Comparison of ENCODE assay signal across 8 cellular contexts in genomic region chr7:4738711-4739527, GRCh38. TPM values are rescaled to one million over a fixed set of nuclear protein-coding genes. Genes with fewer than 3 reads are reported as not detected.
DNase-seq lines count a peak whose midpoint lies in the region; ATAC-seq, FAIRE-seq and TF ChIP-seq lines count a peak whose summit lies in the region.

No MANE protein-coding gene starts in this region.

- H3K9me3 ChIP-seq in Peyer's patch (no peaks in the 10 kb centered on the region), kidney (ENCODE audit: control insufficient read depth in 1 of 2, low read length in 2 of 2) (no peaks in the 10 kb centered on the region)

- no peaks in the 10 kb centered on the region for H3K27me3 ChIP-seq in Peyer's patch

- peaks cover 52% of the 10 kb centered on the region for H3K4me1 Mint-ChIP-seq in brain
- peaks cover 79% of the 10 kb centered on the region for H3K4me1 Mint-ChIP-seq in stimulated activated naive CD8-positive, alpha-beta T cell treated with anti-CD3 and anti-CD28 coated beads, Interleukin-15, Interleukin-2, amounts not matched to agents 100 ng/mL and 50 ng/mL, for 24 hours (ENCODE audit: low read depth)

- H3K4me3 Mint-ChIP-seq in brain = peak overlapping the region in 3 of 5 experiments; percentile 47 to 77 (median 76)
- peak overlapping the region; percentile 60 for H3K4me3 Mint-ChIP-seq in stimulated activated naive CD8-positive, alpha-beta T cell treated with anti-CD3 and anti-CD28 coated beads, Interleukin-15, Interleukin-2, amounts not matched to agents 100 ng/mL and 50 ng/mL, for 24 hours

- no peak for FAIRE-seq in kidney (lab: Jason Lieb, UNC)

- DNase-seq in SIG-M5 treated with dmso at 0.1 percent for 504 hours (lab: John Stamatoyannopoulos, UW; ENCODE audit: unreplicated experiment) (peak; percentile 47), SIG-M5 (lab: John Stamatoyannopoulos, UW) (no peak), Peyer's patch (no peak), kidney (no peak)

- no peaks in the 10 kb centered on the region for H3K27me3 Mint-ChIP-seq in brain
- no peaks in the 10 kb centered on the region for H3K27me3 Mint-ChIP-seq in stimulated activated naive CD8-positive, alpha-beta T cell treated with anti-CD3 and anti-CD28 coated beads, Interleukin-15, Interleukin-2, amounts not matched to agents 100 ng/mL and 50 ng/mL, for 24 hours

- intact Hi-C loops in kidney (cut with DNase I) = no loop called here

- peak overlapping the region in 1 of 4 donors; percentile 8 for H3K4me3 ChIP-seq in Peyer's patch
- H3K4me3 ChIP-seq in kidney (ENCODE audit: low read length in 2 of 2) = peak overlapping the region; percentile 32 to 44

- H3K36me3 ChIP-seq in Peyer's patch (peaks cover 0 to 27% (median 0%) of the 10 kb centered on the region in 3 donors), kidney (ENCODE audit: control insufficient read depth in 1 of 2, insufficient read depth in 2 of 2, low read length in 2 of 2) (peaks cover 8 to 14% of the 10 kb centered on the region in 2 donors)

- ATAC-seq in HG03457 (IDR thresholded peaks at IDR 0.05; ENCODE audit: unreplicated experiment) (no peak), GM21717 (IDR thresholded peaks at IDR 0.05; ENCODE audit: unreplicated experiment) (no peak)

- no peak for TF ChIP-seq POLR2A in Peyer's patch (IDR thresholded peaks at IDR 0.05)

- H3K36me3 Mint-ChIP-seq in brain = peaks cover 54% of the 10 kb centered on the region
- peaks cover 24% of the 10 kb centered on the region for H3K36me3 Mint-ChIP-seq in stimulated activated naive CD8-positive, alpha-beta T cell treated with anti-CD3 and anti-CD28 coated beads, Interleukin-15, Interleukin-2, amounts not matched to agents 100 ng/mL and 50 ng/mL, for 24 hours (ENCODE audit: low read depth)

- H3K4me1 ChIP-seq in Peyer's patch (peaks cover 0 to 26% (median 0%) of the 10 kb centered on the region in 4 donors), kidney (ENCODE audit: control insufficient read depth in 1 of 2, insufficient read depth in 1 of 2, low read depth in 1 of 2, low read length in 2 of 2) (peaks cover 14 to 18% of the 10 kb centered on the region in 2 donors)

- peak overlapping the region; percentile 25 to 97 (median 91) for H3K27ac Mint-ChIP-seq in brain
- H3K27ac Mint-ChIP-seq in stimulated activated naive CD8-positive, alpha-beta T cell treated with anti-CD3 and anti-CD28 coated beads, Interleukin-15, Interleukin-2, amounts not matched to agents 100 ng/mL and 50 ng/mL, for 24 hours = peak overlapping the region; percentile 86

- peak overlapping the region; percentile 39 to 42 for H3K9ac ChIP-seq in kidney (ENCODE audit: low read length in 2 of 2)

- TF ChIP-seq CTCF in Peyer's patch (IDR thresholded peaks at IDR 0.05) (no peak), brain (conservative IDR thresholded peaks at IDR 0.05) (no peak), kidney (IDR thresholded peaks at IDR 0.05; ENCODE audit: borderline replicate concordance, extremely low read depth, insufficient read depth) (no peak)

- H3K27ac ChIP-seq in Peyer's patch (peak overlapping the region in 3 of 4 donors; percentile 30 to 44 (median 42)), kidney (ENCODE audit: low read depth in 2 of 2, low read length in 2 of 2) (peak overlapping the region; percentile 58 to 89)

- no peaks in the 10 kb centered on the region for H3K9me3 Mint-ChIP-seq in brain
- H3K9me3 Mint-ChIP-seq in stimulated activated naive CD8-positive, alpha-beta T cell treated with anti-CD3 and anti-CD28 coated beads, Interleukin-15, Interleukin-2, amounts not matched to agents 100 ng/mL and 50 ng/mL, for 24 hours = no peaks in the 10 kb centered on the region

RNA-seq across cellular contexts. Expression of gene AP5Z1, which starts 36.5 kb away (rescaled TPM):
- 10 to 100 TPM; 51.0 to 93.0 (median 69.9) TPM for total RNA-seq in Peyer's patch
- 19.5 TPM for polyA plus RNA-seq in brain (ENCODE audit: insufficient read depth, low read depth, low replicate concordance)
- total RNA-seq in kidney = 38.5 TPM
- 23.4 TPM for polyA plus RNA-seq in kidney (ENCODE audit: insufficient read depth, low read depth, low replicate concordance)

RNA-seq across cellular contexts. Expression of gene FOXK1, which starts 56.8 kb away (rescaled TPM):
- total RNA-seq in Peyer's patch = 10 to 100 TPM; 14.9 to 47.0 (median 36.1) TPM
- polyA plus RNA-seq in brain (ENCODE audit: insufficient read depth, low read depth, low replicate concordance) = 8.0 TPM
- total RNA-seq in kidney = 44.2 TPM
- polyA plus RNA-seq in kidney (ENCODE audit: insufficient read depth, low read depth, low replicate concordance) = 3.9 TPM
